ENCODE assay signal across 10 cellular contexts in genomic region chr4:14726441-14727405, GRCh38.
A peak's percentile ranks its signal among the peaks of the same experiment; 100 is the strongest.
DNase-seq lines count a peak whose midpoint lies in the region; ATAC-seq and TF ChIP-seq lines count a peak whose summit lies in the region.
"Had no signal": no experiment of that assay in that cellular context is flagged by ENCODE, and none has a peak within 500 bp of the region (broad histone marks: within the 10 kb centered on the region; RNA-seq: fewer than 3 reads in every experiment).

No MANE protein-coding gene starts in this region.

- intact Hi-C loops in transverse colon (cut with DNase I; ENCODE audit: low total_unique reads) (no loop called here), posterior cingulate gyrus (cut with DNase I) (no loop called here)

- H3K4me1 ChIP-seq in transverse colon, result no peaks in the 10 kb centered on the region
- H3K4me1 ChIP-seq: upper lobe of right lung had no signal

- DNase-seq in NCI-H82 (lab: John Stamatoyannopoulos, UW) (peak; percentile 27), NCI-H82 treated with DMSO at 0.1 percent for 48 hours (lab: John Stamatoyannopoulos, UW; ENCODE audit: unreplicated experiment) (no peak), NCI-H460 (ENCODE audit: extremely low read depth, low read depth) (peak; percentile 13), transverse colon (peak; percentile 19), SKM-1 (lab: John Stamatoyannopoulos, UW; ENCODE audit: unreplicated experiment) (no peak), posterior cingulate gyrus (no peak)
- DNase-seq: NCI-H1092 treated with DMSO at 0.1 percent for 48 hours, upper lobe of right lung had no signal

- ATAC-seq in esophagus mucosa, result peak; percentile 92
- ATAC-seq in GM18909 (IDR thresholded peaks at IDR 0.05; ENCODE audit: poor library complexity, unreplicated experiment), result no peak
- ATAC-seq: upper lobe of right lung had no signal

- TF ChIP-seq EP300 in transverse colon (IDR thresholded peaks at IDR 0.05; ENCODE audit: low read depth), result no peak

- no peaks in the 10 kb centered on the region for H3K9me3 ChIP-seq in transverse colon
- H3K9me3 ChIP-seq: upper lobe of right lung had no signal

- 57 to 66% methylated on average over 6 to 7 of the region's 7 CpGs for WGBS in transverse colon (ENCODE audit: low coverage in 1 of 2), 2 donors

- no peak for TF ChIP-seq CTCF in transverse colon (IDR thresholded peaks at IDR 0.05)

- no peak overlapping the region for H3K27ac ChIP-seq in transverse colon
- H3K27ac ChIP-seq: upper lobe of right lung had no signal

- no peak for TF ChIP-seq POLR2A in transverse colon (IDR thresholded peaks at IDR 0.05)

- H3K36me3 ChIP-seq in transverse colon, result no peaks in the 10 kb centered on the region
- H3K36me3 ChIP-seq: upper lobe of right lung had no signal

- in situ Hi-C loops in transverse colon (cut with MboI; ENCODE audit: low pct_ligation_motif_present in 1 of 4, low pct_unique_long_range_greater_than_20kb in 1 of 4, low sequenced_read_pairs in 3 of 4), result no loop called here

- no peak overlapping the region for H3K4me3 ChIP-seq in transverse colon
- H3K4me3 ChIP-seq: upper lobe of right lung had no signal

- H3K27me3 ChIP-seq in transverse colon, result no peaks in the 10 kb centered on the region
- H3K27me3 ChIP-seq: upper lobe of right lung had no signal

Comparison
In these comparisons a context has a peak if more than half of its experiments do, and no peak if none do; other contexts are left out.
1. DNase-seq: peak in NCI-H82 (single experiment), NCI-H460 (single experiment) and transverse colon (single experiment); none in NCI-H82 treated with DMSO at 0.1 percent for 48 hours (single experiment), SKM-1 (single experiment) and posterior cingulate gyrus (0 of 10).